In genomic region chr3:158097571-158098553, GRCh38 we compare ENCODE assay signal across 8 cellular contexts. TPM values are rescaled to one million over a fixed set of nuclear protein-coding genes. Genes with fewer than 3 reads are reported as not detected.
DNase-seq lines count a peak whose midpoint lies in the region; ATAC-seq and TF ChIP-seq lines count a peak whose summit lies in the region.

No MANE protein-coding gene starts in this region.

- 1% methylated on average over 68 of the region's 68 CpGs for WGBS in ectodermal cell, 2 experiments

- no peak for TF ChIP-seq CTCF in GM13976 (IDR thresholded peaks at IDR 0.05; ENCODE audit: borderline replicate concordance, control extremely low read depth, extremely low read depth, insufficient read depth, missing control alignments)

- ATAC-seq in HG02798 (IDR thresholded peaks at IDR 0.05; ENCODE audit: poor library complexity, unreplicated experiment) = peak; percentile 91

- DNase-seq in GM13976 (ENCODE audit: low spot score) (peak; percentile 93), NCI-H2081 (lab: John Stamatoyannopoulos, UW) (peak; percentile 95 to 97), HAP-1 (ENCODE audit: low spot score in 2 of 2) (no peak)
- DNase-seq in activated CD4-positive, alpha-beta T cell treated with anti-CD3 and anti-CD28 coated beads for 48 hours = peak; percentile 83

- H3K27me3 ChIP-seq in ectodermal cell (ENCODE audit: control insufficient read depth, insufficient read depth, low read length, poor library complexity, severe bottlenecking) (peaks cover 100% of the 10 kb centered on the region), mucosa of stomach (ENCODE audit: control insufficient read depth, insufficient read depth, low read length) (peaks cover 94% of the 10 kb centered on the region), stomach smooth muscle (ENCODE audit: control insufficient read depth in 1 of 2, insufficient read depth in 2 of 2, low read length in 2 of 2) (peaks cover 77 to 92% of the 10 kb centered on the region in 2 donors), HAP-1 (ENCODE audit: low read depth) (no peaks in the 10 kb centered on the region)

- in situ Hi-C loops in GM13976 (cut with MboI; ENCODE audit: low sequenced_read_pairs, unreplicated experiment) = no loop called here
- in situ Hi-C loops in HAP-1 (cut with MboI; ENCODE audit: low sequenced_read_pairs) = no loop called here

- H3K27ac ChIP-seq in ectodermal cell (ENCODE audit: insufficient read depth, low read depth, low read length, poor library complexity, severe bottlenecking) (no peak overlapping the region), stomach smooth muscle (ENCODE audit: low read length) (no peak overlapping the region)

- H3K4me1 ChIP-seq in ectodermal cell (ENCODE audit: control insufficient read depth, insufficient read depth, low read length) (no peaks in the 10 kb centered on the region), mucosa of stomach (ENCODE audit: control insufficient read depth, insufficient read depth, low read length) (peaks cover 8% of the 10 kb centered on the region), stomach smooth muscle (ENCODE audit: control insufficient read depth, insufficient read depth, low read length) (peaks cover 10% of the 10 kb centered on the region), HAP-1 (peaks cover 27% of the 10 kb centered on the region)

- H3K36me3 ChIP-seq in ectodermal cell (ENCODE audit: control insufficient read depth, insufficient read depth, low read length) (no peaks in the 10 kb centered on the region), mucosa of stomach (ENCODE audit: control insufficient read depth, insufficient read depth, low read length) (no peaks in the 10 kb centered on the region), stomach smooth muscle (ENCODE audit: control insufficient read depth in 2 of 2, insufficient read depth in 2 of 2, low read length in 2 of 2) (no peaks in the 10 kb centered on the region), HAP-1 (replicated peaks) (peaks cover 27% of the 10 kb centered on the region)

- H3K9me3 ChIP-seq in ectodermal cell (ENCODE audit: control insufficient read depth, low read length) (no peaks in the 10 kb centered on the region), mucosa of stomach (ENCODE audit: control insufficient read depth, low read length) (no peaks in the 10 kb centered on the region), stomach smooth muscle (ENCODE audit: control insufficient read depth in 2 of 2, low read length in 2 of 2) (no peaks in the 10 kb centered on the region), HAP-1 (no peaks in the 10 kb centered on the region; the same call in 1 of the 2 replicates)

- H3K4me3 ChIP-seq in ectodermal cell (ENCODE audit: insufficient read depth, low read depth, low read length) (peak overlapping the region; percentile 48), mucosa of stomach (ENCODE audit: low read length) (peak overlapping the region; percentile 37), stomach smooth muscle (ENCODE audit: low read length in 2 of 2) (peak overlapping the region; percentile 32 to 58), HAP-1 (no peak overlapping the region)

- H3K9ac ChIP-seq in mucosa of stomach (ENCODE audit: low read length) (no peak overlapping the region), stomach smooth muscle (ENCODE audit: low read length in 2 of 2) (no peak overlapping the region)

RNA-seq across cellular contexts. Expression of gene SHOX2, which starts 8.4 kb away (rescaled TPM):
- 0.72 TPM for polyA plus RNA-seq in ectodermal cell (2013, experiment 1 of 4)
- polyA plus RNA-seq in ectodermal cell (2013, experiment 2 of 4) = 1.0 TPM
- polyA plus RNA-seq in ectodermal cell (2013, experiment 3 of 4) = 0.75 TPM
- polyA plus RNA-seq in ectodermal cell (2013, experiment 4 of 4) = 0.61 TPM

RNA-seq across cellular contexts. Expression of gene RSRC1, which starts 12.0 kb away (rescaled TPM):
- polyA plus RNA-seq in ectodermal cell (2013, experiment 1 of 4) = 42.2 TPM
- 44.6 TPM for polyA plus RNA-seq in ectodermal cell (2013, experiment 2 of 4)
- 32.1 TPM for polyA plus RNA-seq in ectodermal cell (2013, experiment 3 of 4)
- polyA plus RNA-seq in ectodermal cell (2013, experiment 4 of 4) = 39.3 TPM

Comparison
In these comparisons a context has a peak if more than half of its experiments do, and no peak if none do; other contexts are left out.
1. DNase-seq: peak in GM13976 (single experiment), NCI-H2081 (2 of 2) and activated CD4-positive, alpha-beta T cell treated with anti-CD3 and anti-CD28 coated beads for 48 hours (single experiment); none in HAP-1 (0 of 2).